In genomic region chr9:77020438-77021264, GRCh38 we compare ENCODE assay signal across 10 cellular contexts. TPM values are rescaled to one million over a fixed set of nuclear protein-coding genes. Genes with fewer than 3 reads are reported as not detected.
A peak's percentile ranks its signal among the peaks of the same experiment; 100 is the strongest.
DNase-seq lines count a peak whose midpoint lies in the region; ATAC-seq lines count a peak whose summit lies in the region.
"Had no signal": no experiment of that assay in that cellular context is flagged by ENCODE, and none has a peak within 500 bp of the region (broad histone marks: within the 10 kb centered on the region; RNA-seq: fewer than 3 reads in every experiment).

No MANE protein-coding gene starts in this region.

- peak overlapping the region; percentile 28 for H2AFZ ChIP-seq in neuron (ENCODE audit: low read depth, low read length)

- no peak overlapping the region for H3K27ac ChIP-seq in caudate nucleus (ENCODE audit: low read depth, low read length)

- peaks cover 9% of the 10 kb centered on the region for H3K4me1 ChIP-seq in neuron (ENCODE audit: insufficient read depth, low read length)

- no peaks in the 10 kb centered on the region for H3K9me3 ChIP-seq in neuron (ENCODE audit: low read length)

- H3K36me3 ChIP-seq in H7 (replicated peaks; ENCODE audit: control insufficient read depth, insufficient read depth, low read length), result no peaks in the 10 kb centered on the region
- H3K36me3 ChIP-seq in neuron (ENCODE audit: insufficient read depth, low read length), result no peaks in the 10 kb centered on the region

- H3K4me3 ChIP-seq in H7 (ENCODE audit: insufficient read depth, low read depth, low read length) (peak overlapping the region; percentile 31), neuron (ENCODE audit: low read length) (no peak overlapping the region)

- H3K27me3 ChIP-seq in H7 (ENCODE audit: control insufficient read depth, insufficient read depth, low read length), result peaks cover 82% of the 10 kb centered on the region
- H3K27me3 ChIP-seq in neuron (ENCODE audit: insufficient read depth, low read length), result peaks cover 96% of the 10 kb centered on the region

- DNase-seq in COLO668 (lab: John Stamatoyannopoulos, UW; ENCODE audit: unreplicated experiment) (peak; percentile 70), H7 (peak; percentile 79), ecto neural progenitor cell (ENCODE audit: low spot score) (peak; percentile 58), Ammon's horn (ENCODE audit: low spot score) (no peak), caudate nucleus (lab: John Stamatoyannopoulos, UW) (no peak)
- DNase-seq: left ventricle myocardium superior, SHP77 had no signal

- ATAC-seq in GM21367 (IDR thresholded peaks at IDR 0.05; ENCODE audit: unreplicated experiment), result no peak
- ATAC-seq: left ventricle myocardium superior had no signal

RNA-seq across cellular contexts. Expression of gene FOXB2, which starts 1.2 kb away (rescaled TPM):
- 0.90 TPM in 1 of 2 replicates, not detected in the other for total RNA-seq in H7 (2014; rRNA removed; shearing (Covaris generic))
- total RNA-seq: left ventricle myocardium superior, temporal lobe had no signal

Comparison
In these comparisons a context has a peak if more than half of its experiments do, and no peak if none do; other contexts are left out.
1. DNase-seq: peak in COLO668 (single experiment), H7 (single experiment) and ecto neural progenitor cell (single experiment); none in Ammon's horn (single experiment) and caudate nucleus (0 of 61).